In the genomic region with DNA sequence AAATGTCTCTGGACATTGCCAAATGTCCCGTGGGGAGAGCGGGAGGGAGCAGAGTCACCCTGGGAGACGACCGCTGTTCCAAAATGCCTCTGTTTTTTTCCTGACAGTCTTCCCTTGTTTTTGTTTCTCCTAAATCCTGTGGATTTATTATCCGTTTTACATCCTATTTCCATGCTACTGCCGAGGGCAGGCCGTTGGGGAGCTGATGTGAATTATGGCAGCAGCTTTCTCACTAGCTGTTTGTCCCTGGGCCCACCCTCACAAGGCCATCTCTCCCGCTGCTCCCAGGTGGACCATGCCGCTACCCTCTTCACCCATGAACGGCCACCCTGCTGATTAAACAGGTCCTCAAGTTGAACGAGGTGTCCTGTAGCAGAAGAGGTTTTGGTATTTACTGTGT, we compare ENCODE assay signal across 20 cellular contexts. TPM values are rescaled to one million over a fixed set of nuclear protein-coding genes. Genes with fewer than 3 reads are reported as not detected.
DNase-seq lines count a peak whose midpoint lies in the region; ATAC-seq, FAIRE-seq and TF ChIP-seq lines count a peak whose summit lies in the region.
"Had no signal": no experiment of that assay in that cellular context is flagged by ENCODE, and none has a peak within 500 bp of the region (broad histone marks: within the 10 kb centered on the region; RNA-seq: fewer than 3 reads in every experiment).

No MANE protein-coding gene starts in this region.

- H3K36me3 Mint-ChIP-seq in GM23338 (ENCODE audit: low read depth) (peaks cover 5% of the 10 kb centered on the region; the same call in 2 of the 3 replicates), nephron progenitor cell (ENCODE audit: low read depth) (peaks cover 36% of the 10 kb centered on the region)
- H3K36me3 Mint-ChIP-seq: CD4-positive, CD25-positive, alpha-beta regulatory T cell had no signal

- no peaks in the 10 kb centered on the region for H3K9me2 ChIP-seq in GM23338 (ENCODE audit: insufficient read depth)

- H3K4me1 ChIP-seq in GM23338 (ENCODE audit: insufficient read depth) (no peaks in the 10 kb centered on the region), HEK293 (ENCODE audit: control insufficient read depth, insufficient read depth, low read length) (peaks cover 6% of the 10 kb centered on the region)
- H3K4me1 ChIP-seq: BE2C had no signal

- no peaks in the 10 kb centered on the region for H4K20me1 ChIP-seq in GM23338 (replicated peaks; ENCODE audit: insufficient read depth)

- H3K79me2 ChIP-seq in GM23338 (replicated peaks; ENCODE audit: insufficient read depth): no peaks in the 10 kb centered on the region

- no peak for TF ChIP-seq POLR2A in H54 (IDR thresholded peaks at IDR 0.05; ENCODE audit: low read depth, low read length)

- H3K4me1 Mint-ChIP-seq in GM23338 (no peaks in the 10 kb centered on the region), nephron progenitor cell (peaks cover 49% of the 10 kb centered on the region)

- DNase-seq in GM23338 (ENCODE audit: low spot score) (no peak), NCI-H526 treated with DMSO at 0.1 percent for 48 hours (lab: John Stamatoyannopoulos, UW) (peak; percentile 62), nephron progenitor cell (peak; percentile 41), NCI-H1048 (lab: John Stamatoyannopoulos, UW) (no peak), OCI-M1 (lab: John Stamatoyannopoulos, UW) (no peak), H54 (ENCODE audit: insufficient read length, low spot score) (no peak)
- DNase-seq: ACHN; BE2C; C1 segment of cervical spinal cord; CD4-positive, CD25-positive, alpha-beta regulatory T cell; CD8-positive, alpha-beta memory T cell; COR-L47; DMS 273 treated with DMSO at 0.1 percent for 48 hours; DND-41; EL; H7 had no signal

- H3K27ac Mint-ChIP-seq in GM23338 (no peak overlapping the region), nephron progenitor cell (peak overlapping the region; percentile 67)
- H3K27ac Mint-ChIP-seq: CD4-positive, CD25-positive, alpha-beta regulatory T cell had no signal

- H3K27me3 ChIP-seq in GM23338 (ENCODE audit: insufficient read depth): peaks cover 20% of the 10 kb centered on the region

- H3K4me2 ChIP-seq in GM23338: no peak overlapping the region

- FAIRE-seq in H54 (lab: Jason Lieb, UNC): no peak
- FAIRE-seq: A204.1, GM12878 had no signal

- POLR2A ChIA-PET in HEK293 (lab: Yijun Ruan, JAX): no interaction called here

- H3K27ac ChIP-seq in GM23338 (ENCODE audit: low read depth) (no peak overlapping the region), HEK293 (ENCODE audit: extremely low read depth, low read depth, low read length) (no peak overlapping the region)

- H3K4me3 Mint-ChIP-seq in GM23338 (no peak overlapping the region), nephron progenitor cell (peak overlapping the region; percentile 4)
- H3K4me3 Mint-ChIP-seq: CD4-positive, CD25-positive, alpha-beta regulatory T cell; CD8-positive, alpha-beta memory T cell had no signal

- 0 out of 2 replicates have a peak overlapping the region, but pooled peaks have one; percentile 18 for H2AFZ ChIP-seq in GM23338

- H3K9me3 Mint-ChIP-seq in GM23338: peaks cover 6% of the 10 kb centered on the region; the same call in 1 of the 3 replicates
- H3K9me3 Mint-ChIP-seq in nephron progenitor cell: peaks cover 10% of the 10 kb centered on the region
- H3K9me3 Mint-ChIP-seq: CD4-positive, CD25-positive, alpha-beta regulatory T cell; CD8-positive, alpha-beta memory T cell had no signal

- H3F3A ChIP-seq in GM23338 (replicated peaks; ENCODE audit: low read depth): no peaks in the 10 kb centered on the region

- no peak for TF ChIP-seq CTCF in GM23338 (conservative IDR thresholded peaks at IDR 0.05; ENCODE audit: low read depth in 2 of 2)
- TF ChIP-seq CTCF in HEK293 (tag by site-specific recombination; IDR thresholded peaks at IDR 0.05): no peak
- no peak for TF ChIP-seq CTCF in nephron progenitor cell (IDR thresholded peaks at IDR 0.05)

- no peak for ATAC-seq in GM23338
- ATAC-seq: GM12878, HCT116 had no signal

- CTCF ChIA-PET in HEK293 (lab: Yijun Ruan, JAX): interaction anchor here (1.2 kb wide), 1 partner anchor 71 kb away, joined by 3 read pairs; no protein-coding TSS in a partner anchor

- H3K4me3 ChIP-seq in GM23338 (no peak overlapping the region), HEK293 (ENCODE audit: low read depth, low read length) (no peak overlapping the region)
- H3K4me3 ChIP-seq: GM12878 had no signal

- H3K27me3 Mint-ChIP-seq in GM23338 (ENCODE audit: insufficient read depth, low read depth, poor library complexity) (peaks cover 11% of the 10 kb centered on the region), nephron progenitor cell (ENCODE audit: low read depth, poor library complexity) (peaks cover 46% of the 10 kb centered on the region)

- H3K36me3 ChIP-seq in GM23338 (ENCODE audit: insufficient read depth) (no peaks in the 10 kb centered on the region), HEK293 (ENCODE audit: control insufficient read depth in 2 of 2, insufficient read depth in 1 of 2, low read length in 2 of 2) (no peaks in the 10 kb centered on the region)
- H3K36me3 ChIP-seq: BE2C had no signal

- no peaks in the 10 kb centered on the region for H3K9me3 ChIP-seq in HEK293 (ENCODE audit: control insufficient read depth, insufficient read depth, low read depth, low read length)
- H3K9me3 ChIP-seq: BE2C had no signal

TF ChIP-seq in GM23338, 12 proteins besides CTCF, POLR2A, EP300 and RAD21:
- TF ChIP-seq ZNF331 (CRISPR knock-in tag; IDR thresholded peaks at IDR 0.05; ENCODE audit: low read depth): no peak
- TF ChIP-seq EZH2phosphoT487 (IDR thresholded peaks at IDR 0.05; ENCODE audit: unreplicated experiment): no peak
- TF ChIP-seq, protein P1, sequence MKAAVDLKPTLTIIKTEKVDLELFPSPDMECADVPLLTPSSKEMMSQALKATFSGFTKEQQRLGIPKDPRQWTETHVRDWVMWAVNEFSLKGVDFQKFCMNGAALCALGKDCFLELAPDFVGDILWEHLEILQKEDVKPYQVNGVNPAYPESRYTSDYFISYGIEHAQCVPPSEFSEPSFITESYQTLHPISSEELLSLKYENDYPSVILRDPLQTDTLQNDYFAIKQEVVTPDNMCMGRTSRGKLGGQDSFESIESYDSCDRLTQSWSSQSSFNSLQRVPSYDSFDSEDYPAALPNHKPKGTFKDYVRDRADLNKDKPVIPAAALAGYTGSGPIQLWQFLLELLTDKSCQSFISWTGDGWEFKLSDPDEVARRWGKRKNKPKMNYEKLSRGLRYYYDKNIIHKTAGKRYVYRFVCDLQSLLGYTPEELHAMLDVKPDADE (IDR thresholded peaks at IDR 0.05): no peak
- no peak for TF ChIP-seq ZNF114 (CRISPR knock-in tag; IDR thresholded peaks at IDR 0.05)
- no peak for TF ChIP-seq NANOG (IDR thresholded peaks at IDR 0.05; ENCODE audit: borderline replicate concordance)
- TF ChIP-seq JUNB (IDR thresholded peaks at IDR 0.05; ENCODE audit: unreplicated experiment): no peak
TF ChIP-seq in GM23338: peak in this region for 0.

TF ChIP-seq in HEK293, 187 proteins besides CTCF, POLR2A, EP300 and RAD21:
- no peak for TF ChIP-seq ZNF843 (tag by site-specific recombination; IDR thresholded peaks at IDR 0.05)
- TF ChIP-seq ZIC2 (tag by site-specific recombination; IDR thresholded peaks at IDR 0.05): peak; percentile 90

RNA-seq across cellular contexts. Expression of gene FBXL14, which starts 55.2 kb away (rescaled TPM):
- total RNA-seq in GM23338 (2014; rRNA removed; shearing (Covaris generic)): 9.1 and 9.4 TPM in 2 replicates
- 0.40 and 0.74 TPM in 2 replicates for polyA plus RNA-seq in GM23338 (2016; fragmentation: Nextera tagmentation; extraction: Ambion mirVana)

Comparison
In these comparisons a context has a peak if more than half of its experiments do, and no peak if none do; other contexts are left out.
1. DNase-seq: peak in NCI-H526 treated with DMSO at 0.1 percent for 48 hours (single experiment) and nephron progenitor cell (single experiment); none in GM23338 (single experiment), NCI-H1048 (single experiment), OCI-M1 (single experiment) and H54 (single experiment).